In genomic region chr2:26942543-26943295, GRCh38 we compare ENCODE assay signal across 8 cellular contexts. TPM values are rescaled to one million over a fixed set of nuclear protein-coding genes. Genes with fewer than 3 reads are reported as not detected.
A peak's percentile ranks its signal among the peaks of the same experiment; 100 is the strongest.
DNase-seq lines count a peak whose midpoint lies in the region; ATAC-seq, FAIRE-seq and TF ChIP-seq lines count a peak whose summit lies in the region.

No MANE protein-coding gene starts in this region.

- intact Hi-C loops in PC-9 (cut with micrococcal nuclease; ENCODE audit: unreplicated experiment) (loop anchor here (5.0 kb wide), 1 partner anchor 95 kb away; the partner anchor contains the start of gene DPYSL5), thyroid gland (cut with DNase I) (loop anchor here (5.0 kb wide), 1 partner anchor 95 kb away; the partner anchor contains the start of gene DPYSL5)
- intact Hi-C loops in activated T-helper 2 cell treated with anti-CD3 and anti-CD28 coated beads, Interferon-gamma antibody, Interleukin-2, Interleukin-4, amounts not matched to agents 10 μg/mL and 5 μg/mL and 100 μg/mL, durations not matched to agents 14 hours and 24 hours and 36 hours (cut with micrococcal nuclease), result loop anchor here (1.0 kb wide), 1 partner anchor 96 kb away; no protein-coding TSS in a partner anchor

- H3K4me3 ChIP-seq in HEK293 (ENCODE audit: low read depth, low read length) (no peak overlapping the region), PC-9 (no peak overlapping the region), thyroid gland (replicated peaks in 1 of 3) (no peak overlapping the region)

- FAIRE-seq in frontal cortex (lab: Jason Lieb, UNC), result no peak

- BruUV-seq in PC-9 (replicated peaks; lab: Mats Ljungman, UMichigan), result no TSS peak

- no peak for ATAC-seq in GM19397 (IDR thresholded peaks at IDR 0.05; ENCODE audit: unreplicated experiment)

- no peak overlapping the region for H2AFZ ChIP-seq in PC-9

- peaks cover 8% of the 10 kb centered on the region for H3K27me3 Mint-ChIP-seq in activated T-helper 2 cell treated with anti-CD3 and anti-CD28 coated beads, Interferon-gamma antibody, Interleukin-2, Interleukin-4, amounts not matched to agents 10 μg/mL and 5 μg/mL and 100 μg/mL, durations not matched to agents 14 hours and 24 hours and 36 hours (ENCODE audit: low read depth)

- 16 to 17% methylated on average over 26 to 28 of the region's 28 CpGs for WGBS in thyroid gland, 2 donors

- H3K4me3 Mint-ChIP-seq in activated T-helper 2 cell treated with anti-CD3 and anti-CD28 coated beads, Interferon-gamma antibody, Interleukin-2, Interleukin-4, amounts not matched to agents 10 μg/mL and 5 μg/mL and 100 μg/mL, durations not matched to agents 14 hours and 24 hours and 36 hours (ENCODE audit: low read depth), result no peak overlapping the region

- no peaks in the 10 kb centered on the region for H3K4me1 Mint-ChIP-seq in activated T-helper 2 cell treated with anti-CD3 and anti-CD28 coated beads, Interferon-gamma antibody, Interleukin-2, Interleukin-4, amounts not matched to agents 10 μg/mL and 5 μg/mL and 100 μg/mL, durations not matched to agents 14 hours and 24 hours and 36 hours (ENCODE audit: low read depth)

- H3K36me3 ChIP-seq in HEK293 (ENCODE audit: control insufficient read depth in 2 of 2, insufficient read depth in 1 of 2, low read length in 2 of 2) (peaks cover 3 to 72% of the 10 kb centered on the region in 2 experiments; a peak in 2 of 3 replicates), PC-9 (ENCODE audit: low read depth) (no peaks in the 10 kb centered on the region), thyroid gland (no peaks in the 10 kb centered on the region)

- peak; percentile 62 for TF ChIP-seq CTCF in HEK293 (tag by site-specific recombination; IDR thresholded peaks at IDR 0.05)
- peak; percentile 90 for TF ChIP-seq CTCF in PC-9 (conservative IDR thresholded peaks at IDR 0.05)
- peak; percentile 36 to 78 (median 62) for TF ChIP-seq CTCF in thyroid gland (IDR thresholded peaks at IDR 0.05)

- POLR2A ChIA-PET in HEK293 (lab: Yijun Ruan, JAX), result interaction anchor here (1.2 to 1.3 kb wide), 2 partner anchors 94 to 96 kb away, joined by 3 to 9 read pairs; partner anchors contain the start of gene DPYSL5
- POLR2A ChIA-PET in PC-9 (lab: Charles Lee; ENCODE audit: unreplicated experiment), result no interaction called here

- no peak for TF ChIP-seq POLR2A in thyroid gland (IDR thresholded peaks at IDR 0.05)

- H3K27me3 ChIP-seq in PC-9 (ENCODE audit: insufficient read depth, low read depth), result 0 out of 2 replicates have a peak, but pooled peaks cover 5% of the 10 kb centered on the region
- no peaks in the 10 kb centered on the region for H3K27me3 ChIP-seq in thyroid gland

- CTCF ChIA-PET in HEK293 (lab: Yijun Ruan, JAX), result interaction anchor here (0.5 to 6.6 kb wide), 27 partner anchors 8 to 326 kb away, joined by 3 to 156 read pairs (median 5); partner anchors contain the start of gene DPYSL5
- CTCF ChIA-PET in PC-9 (lab: Charles Lee), result interaction anchor here (1.5 kb wide), 1 partner anchor 97 kb away, joined by 7 read pairs; no protein-coding TSS in a partner anchor

- H3K4me1 ChIP-seq in HEK293 (ENCODE audit: control insufficient read depth, insufficient read depth, low read length) (no peaks in the 10 kb centered on the region), PC-9 (replicated peaks; ENCODE audit: insufficient read depth) (no peaks in the 10 kb centered on the region; the same call in 1 of the 2 replicates), thyroid gland (peaks cover 7 to 21% of the 10 kb centered on the region in 2 donors)

- no peaks in the 10 kb centered on the region for H3K9me2 ChIP-seq in PC-9 (ENCODE audit: insufficient read depth)

- H3K79me2 ChIP-seq in PC-9 (ENCODE audit: low read depth), result no peaks in the 10 kb centered on the region

- H3K27ac ChIP-seq in HEK293 (ENCODE audit: extremely low read depth, low read depth, low read length) (no peak overlapping the region), PC-9 (no peak overlapping the region), thyroid gland (no peak overlapping the region)

- H3K9me3 ChIP-seq in HEK293 (ENCODE audit: control insufficient read depth, insufficient read depth, low read depth, low read length), result no peaks in the 10 kb centered on the region
- 0 out of 2 replicates have a peak, but pooled peaks cover 3% of the 10 kb centered on the region for H3K9me3 ChIP-seq in PC-9 (ENCODE audit: insufficient read depth, low read depth)
- no peaks in the 10 kb centered on the region for H3K9me3 ChIP-seq in thyroid gland

- no peaks in the 10 kb centered on the region for H3K36me3 Mint-ChIP-seq in activated T-helper 2 cell treated with anti-CD3 and anti-CD28 coated beads, Interferon-gamma antibody, Interleukin-2, Interleukin-4, amounts not matched to agents 10 μg/mL and 5 μg/mL and 100 μg/mL, durations not matched to agents 14 hours and 24 hours and 36 hours (ENCODE audit: low read depth)

- H3K27ac Mint-ChIP-seq in activated T-helper 2 cell treated with anti-CD3 and anti-CD28 coated beads, Interferon-gamma antibody, Interleukin-2, Interleukin-4, amounts not matched to agents 10 μg/mL and 5 μg/mL and 100 μg/mL, durations not matched to agents 14 hours and 24 hours and 36 hours, result no peak overlapping the region

- peaks cover 9% of the 10 kb centered on the region; the same call in 1 of the 2 replicates for H3F3A ChIP-seq in PC-9 (ENCODE audit: insufficient read depth, low read depth)

- no peak overlapping the region for H3K4me2 ChIP-seq in PC-9

- H4K20me1 ChIP-seq in PC-9 (ENCODE audit: insufficient read depth), result no peaks in the 10 kb centered on the region

- H3K9me3 Mint-ChIP-seq in activated T-helper 2 cell treated with anti-CD3 and anti-CD28 coated beads, Interferon-gamma antibody, Interleukin-2, Interleukin-4, amounts not matched to agents 10 μg/mL and 5 μg/mL and 100 μg/mL, durations not matched to agents 14 hours and 24 hours and 36 hours, result no peaks in the 10 kb centered on the region

- peak; percentile 57 for DNase-seq in CD1c-positive myeloid dendritic cell (ENCODE audit: extremely low spot score)
- DNase-seq in PC-9, result peak in 1 of 2 experiments; percentile 44
- DNase-seq in activated T-helper 2 cell treated with anti-CD3 and anti-CD28 coated beads, Interferon-gamma antibody, Interleukin-2, Interleukin-4, amounts not matched to agents 10 μg/mL and 5 μg/mL and 100 μg/mL, durations not matched to agents 14 hours and 24 hours and 36 hours (ENCODE audit: low spot score), result peak; percentile 44
- DNase-seq in frontal cortex (ENCODE audit: low spot score in 2 of 2), result peak; percentile 67 to 84
- peak; percentile 19 for DNase-seq in occipital lobe (lab: John Stamatoyannopoulos, UW)
- peak; percentile 67 to 71 for DNase-seq in thyroid gland

TF ChIP-seq in HEK293, 187 proteins besides CTCF, POLR2A, EP300 and RAD21:
- 0 out of 2 replicates have a peak, but pooled peaks have one; percentile 16 for TF ChIP-seq ZNF600 (tag by site-specific recombination; IDR thresholded peaks at IDR 0.05)
- TF ChIP-seq PRDM1 (tag by site-specific recombination; IDR thresholded peaks at IDR 0.05), result 0 out of 2 replicates have a peak, but pooled peaks have one; percentile 13
- peak; percentile 40 for TF ChIP-seq ZNF654 (tag by site-specific recombination; IDR thresholded peaks at IDR 0.05; ENCODE audit: low read depth)
- TF ChIP-seq ZNF521 (tag by site-specific recombination; IDR thresholded peaks at IDR 0.05), result no peak

RNA-seq across cellular contexts. Expression of gene MAPRE3, which starts 27.7 kb away (rescaled TPM):
- total RNA-seq in PC-9 (2021), result 17.1 and 25.2 TPM in 2 replicates
- total RNA-seq in activated T-helper 2 cell treated with anti-CD3 and anti-CD28 coated beads, Interferon-gamma antibody, Interleukin-2, Interleukin-4, amounts not matched to agents 10 μg/mL and 5 μg/mL and 100 μg/mL, durations not matched to agents 14 hours and 24 hours and 36 hours, result 1.8 and 2.2 TPM in 2 replicates
- total RNA-seq in frontal cortex, result 13.9 TPM
- 15.4 TPM for total RNA-seq in occipital lobe
- 10 to 100 TPM; 12.9 to 21.2 (median 17.0) TPM for total RNA-seq in thyroid gland
